Comparison of ENCODE assay signal across 2 cellular contexts in the genomic region with DNA sequence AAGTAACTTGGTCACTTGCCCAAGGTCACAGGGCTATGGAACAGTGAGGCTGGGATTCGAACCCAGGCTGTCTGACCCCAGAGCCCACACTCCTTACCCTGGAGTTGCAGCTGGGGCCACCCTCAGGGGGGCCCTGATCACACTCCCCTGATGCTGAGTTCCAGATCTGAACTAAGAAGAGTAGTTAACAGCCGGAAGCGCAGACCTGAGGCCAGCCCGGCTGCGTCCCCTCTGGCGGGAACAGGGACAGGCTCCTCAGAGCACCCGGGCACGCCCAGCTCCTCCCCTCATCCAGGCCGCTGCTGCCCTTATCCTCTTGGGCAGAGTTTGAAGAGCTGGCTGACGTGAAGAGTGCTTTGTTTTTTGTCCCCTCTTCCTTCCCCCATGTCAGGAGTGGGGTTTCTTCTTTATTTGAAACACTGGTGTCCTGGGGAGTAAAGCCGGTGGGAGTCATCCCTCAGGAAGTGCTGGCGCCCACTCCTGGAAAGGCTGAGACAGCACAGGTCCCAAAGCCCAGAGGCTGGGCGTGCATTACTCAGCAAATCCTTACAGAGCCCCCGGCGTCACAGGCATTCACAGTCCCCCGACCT.
A peak's percentile ranks its signal among the peaks of the same experiment; 100 is the strongest.
TF ChIP-seq lines count a peak whose summit lies in the region.

No MANE protein-coding gene starts in this region.

TF ChIP-seq in SK-N-SH treated with all-trans-retinoic acid at 6 μM for 48 hours, 23 proteins besides CTCF, POLR2A, EP300 and RAD21:
- no peak for TF ChIP-seq ESRRG (CRISPR knock-in tag; IDR thresholded peaks at IDR 0.05)
- no peak for TF ChIP-seq GLIS3 (CRISPR knock-in tag; IDR thresholded peaks at IDR 0.05)
- no peak for TF ChIP-seq PPARA (CRISPR knock-in tag; IDR thresholded peaks at IDR 0.05; ENCODE audit: borderline replicate concordance)
- TF ChIP-seq, protein P1, sequence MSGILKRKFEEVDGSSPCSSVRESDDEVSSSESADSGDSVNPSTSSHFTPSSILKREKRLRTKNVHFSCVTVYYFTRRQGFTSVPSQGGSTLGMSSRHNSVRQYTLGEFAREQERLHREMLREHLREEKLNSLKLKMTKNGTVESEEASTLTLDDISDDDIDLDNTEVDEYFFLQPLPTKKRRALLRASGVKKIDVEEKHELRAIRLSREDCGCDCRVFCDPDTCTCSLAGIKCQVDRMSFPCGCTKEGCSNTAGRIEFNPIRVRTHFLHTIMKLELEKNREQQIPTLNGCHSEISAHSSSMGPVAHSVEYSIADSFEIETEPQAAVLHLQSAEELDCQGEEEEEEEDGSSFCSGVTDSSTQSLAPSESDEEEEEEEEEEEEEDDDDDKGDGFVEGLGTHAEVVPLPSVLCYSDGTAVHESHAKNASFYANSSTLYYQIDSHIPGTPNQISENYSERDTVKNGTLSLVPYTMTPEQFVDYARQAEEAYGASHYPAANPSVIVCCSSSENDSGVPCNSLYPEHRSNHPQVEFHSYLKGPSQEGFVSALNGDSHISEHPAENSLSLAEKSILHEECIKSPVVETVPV (CRISPR knock-in tag; IDR thresholded peaks at IDR 0.05): no peak
- no peak for TF ChIP-seq ZC3H10 (CRISPR knock-in tag; IDR thresholded peaks at IDR 0.05)
- TF ChIP-seq, protein P2, sequence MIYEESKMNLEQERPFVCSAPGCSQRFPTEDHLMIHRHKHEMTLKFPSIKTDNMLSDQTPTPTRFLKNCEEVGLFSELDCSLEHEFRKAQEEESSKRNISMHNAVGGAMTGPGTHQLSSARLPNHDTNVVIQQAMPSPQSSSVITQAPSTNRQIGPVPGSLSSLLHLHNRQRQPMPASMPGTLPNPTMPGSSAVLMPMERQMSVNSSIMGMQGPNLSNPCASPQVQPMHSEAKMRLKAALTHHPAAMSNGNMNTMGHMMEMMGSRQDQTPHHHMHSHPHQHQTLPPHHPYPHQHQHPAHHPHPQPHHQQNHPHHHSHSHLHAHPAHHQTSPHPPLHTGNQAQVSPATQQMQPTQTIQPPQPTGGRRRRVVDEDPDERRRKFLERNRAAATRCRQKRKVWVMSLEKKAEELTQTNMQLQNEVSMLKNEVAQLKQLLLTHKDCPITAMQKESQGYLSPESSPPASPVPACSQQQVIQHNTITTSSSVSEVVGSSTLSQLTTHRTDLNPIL (CRISPR knock-in tag; IDR thresholded peaks at IDR 0.05; ENCODE audit: low read depth): no peak
- TF ChIP-seq ZNF565 (CRISPR knock-in tag; conservative IDR thresholded peaks at IDR 0.05; ENCODE audit: low read depth): no peak
- TF ChIP-seq RARB (CRISPR knock-in tag; IDR thresholded peaks at IDR 0.05): no peak
- no peak for TF ChIP-seq ARNTL (CRISPR knock-in tag; IDR thresholded peaks at IDR 0.05; ENCODE audit: borderline replicate concordance, low read depth)
- TF ChIP-seq, protein P3, sequence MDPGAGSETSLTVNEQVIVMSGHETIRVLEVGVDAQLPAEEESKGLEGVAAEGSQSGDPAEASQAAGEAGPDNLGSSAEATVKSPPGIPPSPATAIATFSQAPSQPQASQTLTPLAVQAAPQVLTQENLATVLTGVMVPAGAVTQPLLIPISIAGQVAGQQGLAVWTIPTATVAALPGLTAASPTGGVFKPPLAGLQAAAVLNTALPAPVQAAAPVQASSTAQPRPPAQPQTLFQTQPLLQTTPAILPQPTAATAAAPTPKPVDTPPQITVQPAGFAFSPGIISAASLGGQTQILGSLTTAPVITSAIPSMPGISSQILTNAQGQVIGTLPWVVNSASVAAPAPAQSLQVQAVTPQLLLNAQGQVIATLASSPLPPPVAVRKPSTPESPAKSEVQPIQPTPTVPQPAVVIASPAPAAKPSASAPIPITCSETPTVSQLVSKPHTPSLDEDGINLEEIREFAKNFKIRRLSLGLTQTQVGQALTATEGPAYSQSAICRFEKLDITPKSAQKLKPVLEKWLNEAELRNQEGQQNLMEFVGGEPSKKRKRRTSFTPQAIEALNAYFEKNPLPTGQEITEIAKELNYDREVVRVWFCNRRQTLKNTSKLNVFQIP (CRISPR knock-in tag; IDR thresholded peaks at IDR 0.05; ENCODE audit: borderline replicate concordance, low read depth): no peak
- TF ChIP-seq, protein P4, sequence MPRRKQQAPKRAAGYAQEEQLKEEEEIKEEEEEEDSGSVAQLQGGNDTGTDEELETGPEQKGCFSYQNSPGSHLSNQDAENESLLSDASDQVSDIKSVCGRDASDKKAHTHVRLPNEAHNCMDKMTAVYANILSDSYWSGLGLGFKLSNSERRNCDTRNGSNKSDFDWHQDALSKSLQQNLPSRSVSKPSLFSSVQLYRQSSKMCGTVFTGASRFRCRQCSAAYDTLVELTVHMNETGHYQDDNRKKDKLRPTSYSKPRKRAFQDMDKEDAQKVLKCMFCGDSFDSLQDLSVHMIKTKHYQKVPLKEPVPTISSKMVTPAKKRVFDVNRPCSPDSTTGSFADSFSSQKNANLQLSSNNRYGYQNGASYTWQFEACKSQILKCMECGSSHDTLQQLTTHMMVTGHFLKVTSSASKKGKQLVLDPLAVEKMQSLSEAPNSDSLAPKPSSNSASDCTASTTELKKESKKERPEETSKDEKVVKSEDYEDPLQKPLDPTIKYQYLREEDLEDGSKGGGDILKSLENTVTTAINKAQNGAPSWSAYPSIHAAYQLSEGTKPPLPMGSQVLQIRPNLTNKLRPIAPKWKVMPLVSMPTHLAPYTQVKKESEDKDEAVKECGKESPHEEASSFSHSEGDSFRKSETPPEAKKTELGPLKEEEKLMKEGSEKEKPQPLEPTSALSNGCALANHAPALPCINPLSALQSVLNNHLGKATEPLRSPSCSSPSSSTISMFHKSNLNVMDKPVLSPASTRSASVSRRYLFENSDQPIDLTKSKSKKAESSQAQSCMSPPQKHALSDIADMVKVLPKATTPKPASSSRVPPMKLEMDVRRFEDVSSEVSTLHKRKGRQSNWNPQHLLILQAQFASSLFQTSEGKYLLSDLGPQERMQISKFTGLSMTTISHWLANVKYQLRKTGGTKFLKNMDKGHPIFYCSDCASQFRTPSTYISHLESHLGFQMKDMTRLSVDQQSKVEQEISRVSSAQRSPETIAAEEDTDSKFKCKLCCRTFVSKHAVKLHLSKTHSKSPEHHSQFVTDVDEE (CRISPR knock-in tag; IDR thresholded peaks at IDR 0.05): no peak
- TF ChIP-seq ISL1 (CRISPR knock-in tag; IDR thresholded peaks at IDR 0.05): no peak
- TF ChIP-seq TCF4 (CRISPR knock-in tag; IDR thresholded peaks at IDR 0.05; ENCODE audit: borderline replicate concordance): no peak

TF ChIP-seq in HepG2, 621 proteins besides CTCF, POLR2A, EP300 and RAD21 (continues in another document):
- TF ChIP-seq NFE2L2 (IDR thresholded peaks at IDR 0.05; ENCODE audit: low read length) (peak; percentile 88), NFE2 (CRISPR knock-in tag; IDR thresholded peaks at IDR 0.05) (peak; percentile 87; the same call in 1 of the 2 replicates), RBM39 (IDR thresholded peaks at IDR 0.05; ENCODE audit: low read depth, low read length, poor library complexity, severe bottlenecking) (peak; percentile 66), RFXAP (CRISPR knock-in tag; IDR thresholded peaks at IDR 0.05; ENCODE audit: borderline replicate concordance) (0 out of 2 replicates have a peak, but pooled peaks have one; percentile 20), DNMT1 (CRISPR knock-in tag; IDR thresholded peaks at IDR 0.05) (no peak), MAFF (IDR thresholded peaks at IDR 0.05; ENCODE audit: low read depth, low read length) (peak; percentile 84), ZNF350 (CRISPR knock-in tag; IDR thresholded peaks at IDR 0.05; ENCODE audit: borderline replicate concordance, low read depth) (peak; percentile 13; the same call in 1 of the 2 replicates), THAP11 (CRISPR knock-in tag; IDR thresholded peaks at IDR 0.05) (peak; percentile 41; the same call in 1 of the 2 replicates), SMC3 (IDR thresholded peaks at IDR 0.05; ENCODE audit: low read length) (peak; percentile 47), ZSCAN31 (CRISPR knock-in tag; IDR thresholded peaks at IDR 0.05; ENCODE audit: low read depth) (0 out of 2 replicates have a peak, but pooled peaks have one; percentile 30), ZNF780A (CRISPR knock-in tag; IDR thresholded peaks at IDR 0.05) (no peak), SNAPC2 (CRISPR knock-in tag; IDR thresholded peaks at IDR 0.05) (no peak), MED1 (CRISPR knock-in tag; IDR thresholded peaks at IDR 0.05) (peak; percentile 42; the same call in 1 of the 2 replicates), NRL (CRISPR knock-in tag; IDR thresholded peaks at IDR 0.05; ENCODE audit: borderline replicate concordance) (peak; percentile 47; the same call in 1 of the 2 replicates), YY1 (IDR thresholded peaks at IDR 0.05; ENCODE audit: insufficient read depth, insufficient replicate concordance, low read depth, low read length) (peak; percentile 9), ZFY (CRISPR knock-in tag; IDR thresholded peaks at IDR 0.05) (peak; percentile 67; the same call in 1 of the 2 replicates), NCOA2 (CRISPR knock-in tag; IDR thresholded peaks at IDR 0.05) (no peak), NR2F6 (IDR thresholded peaks at IDR 0.05) (peak; percentile 29; the same call in 1 of the 2 replicates), NR2F6 (CRISPR knock-in tag; IDR thresholded peaks at IDR 0.05) (no peak), ZNF713 (CRISPR knock-in tag; IDR thresholded peaks at IDR 0.05) (no peak), PAF1 (CRISPR knock-in tag; IDR thresholded peaks at IDR 0.05) (no peak), ETV5 (CRISPR knock-in tag; IDR thresholded peaks at IDR 0.05; ENCODE audit: borderline replicate concordance) (peak; percentile 83; the same call in 1 of the 2 replicates), ZFX (CRISPR knock-in tag; IDR thresholded peaks at IDR 0.05; ENCODE audit: low read depth) (peak; percentile 67), ASH2L (IDR thresholded peaks at IDR 0.05; ENCODE audit: insufficient read length, low read depth, low read length) (peak; percentile 49)
- TF ChIP-seq, protein P5, sequence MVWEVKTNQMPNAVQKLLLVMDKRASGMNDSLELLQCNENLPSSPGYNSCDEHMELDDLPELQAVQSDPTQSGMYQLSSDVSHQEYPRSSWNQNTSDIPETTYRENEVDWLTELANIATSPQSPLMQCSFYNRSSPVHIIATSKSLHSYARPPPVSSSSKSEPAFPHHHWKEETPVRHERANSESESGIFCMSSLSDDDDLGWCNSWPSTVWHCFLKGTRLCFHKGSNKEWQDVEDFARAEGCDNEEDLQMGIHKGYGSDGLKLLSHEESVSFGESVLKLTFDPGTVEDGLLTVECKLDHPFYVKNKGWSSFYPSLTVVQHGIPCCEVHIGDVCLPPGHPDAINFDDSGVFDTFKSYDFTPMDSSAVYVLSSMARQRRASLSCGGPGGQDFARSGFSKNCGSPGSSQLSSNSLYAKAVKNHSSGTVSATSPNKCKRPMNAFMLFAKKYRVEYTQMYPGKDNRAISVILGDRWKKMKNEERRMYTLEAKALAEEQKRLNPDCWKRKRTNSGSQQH (CRISPR knock-in tag; IDR thresholded peaks at IDR 0.05; ENCODE audit: low read depth): peak; percentile 85; the same call in 1 of the 2 replicates
- TF ChIP-seq, protein P6, sequence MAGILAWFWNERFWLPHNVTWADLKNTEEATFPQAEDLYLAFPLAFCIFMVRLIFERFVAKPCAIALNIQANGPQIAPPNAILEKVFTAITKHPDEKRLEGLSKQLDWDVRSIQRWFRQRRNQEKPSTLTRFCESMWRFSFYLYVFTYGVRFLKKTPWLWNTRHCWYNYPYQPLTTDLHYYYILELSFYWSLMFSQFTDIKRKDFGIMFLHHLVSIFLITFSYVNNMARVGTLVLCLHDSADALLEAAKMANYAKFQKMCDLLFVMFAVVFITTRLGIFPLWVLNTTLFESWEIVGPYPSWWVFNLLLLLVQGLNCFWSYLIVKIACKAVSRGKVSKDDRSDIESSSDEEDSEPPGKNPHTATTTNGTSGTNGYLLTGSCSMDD (CRISPR knock-in tag; IDR thresholded peaks at IDR 0.05): no peak
- TF ChIP-seq, protein P7, sequence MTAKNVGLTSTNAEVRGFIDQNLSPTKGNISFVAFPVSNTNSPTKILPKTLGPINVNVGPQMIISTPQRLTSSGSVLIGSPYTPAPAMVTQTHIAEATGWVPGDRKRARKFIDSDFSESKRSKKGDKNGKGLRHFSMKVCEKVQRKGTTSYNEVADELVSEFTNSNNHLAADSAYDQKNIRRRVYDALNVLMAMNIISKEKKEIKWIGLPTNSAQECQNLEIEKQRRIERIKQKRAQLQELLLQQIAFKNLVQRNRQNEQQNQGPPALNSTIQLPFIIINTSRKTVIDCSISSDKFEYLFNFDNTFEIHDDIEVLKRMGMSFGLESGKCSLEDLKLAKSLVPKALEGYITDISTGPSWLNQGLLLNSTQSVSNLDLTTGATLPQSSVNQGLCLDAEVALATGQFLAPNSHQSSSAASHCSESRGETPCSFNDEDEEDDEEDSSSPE (CRISPR knock-in tag; IDR thresholded peaks at IDR 0.05): peak; percentile 13; the same call in 1 of the 2 replicates
- TF ChIP-seq, protein P8, sequence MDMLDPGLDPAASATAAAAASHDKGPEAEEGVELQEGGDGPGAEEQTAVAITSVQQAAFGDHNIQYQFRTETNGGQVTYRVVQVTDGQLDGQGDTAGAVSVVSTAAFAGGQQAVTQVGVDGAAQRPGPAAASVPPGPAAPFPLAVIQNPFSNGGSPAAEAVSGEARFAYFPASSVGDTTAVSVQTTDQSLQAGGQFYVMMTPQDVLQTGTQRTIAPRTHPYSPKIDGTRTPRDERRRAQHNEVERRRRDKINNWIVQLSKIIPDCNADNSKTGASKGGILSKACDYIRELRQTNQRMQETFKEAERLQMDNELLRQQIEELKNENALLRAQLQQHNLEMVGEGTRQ (IDR thresholded peaks at IDR 0.05; ENCODE audit: low read depth, low read length): no peak
- TF ChIP-seq, protein P8 (CRISPR knock-in tag; IDR thresholded peaks at IDR 0.05; ENCODE audit: borderline replicate concordance): no peak
- TF ChIP-seq, protein P9, sequence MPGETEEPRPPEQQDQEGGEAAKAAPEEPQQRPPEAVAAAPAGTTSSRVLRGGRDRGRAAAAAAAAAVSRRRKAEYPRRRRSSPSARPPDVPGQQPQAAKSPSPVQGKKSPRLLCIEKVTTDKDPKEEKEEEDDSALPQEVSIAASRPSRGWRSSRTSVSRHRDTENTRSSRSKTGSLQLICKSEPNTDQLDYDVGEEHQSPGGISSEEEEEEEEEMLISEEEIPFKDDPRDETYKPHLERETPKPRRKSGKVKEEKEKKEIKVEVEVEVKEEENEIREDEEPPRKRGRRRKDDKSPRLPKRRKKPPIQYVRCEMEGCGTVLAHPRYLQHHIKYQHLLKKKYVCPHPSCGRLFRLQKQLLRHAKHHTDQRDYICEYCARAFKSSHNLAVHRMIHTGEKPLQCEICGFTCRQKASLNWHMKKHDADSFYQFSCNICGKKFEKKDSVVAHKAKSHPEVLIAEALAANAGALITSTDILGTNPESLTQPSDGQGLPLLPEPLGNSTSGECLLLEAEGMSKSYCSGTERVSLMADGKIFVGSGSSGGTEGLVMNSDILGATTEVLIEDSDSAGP (CRISPR knock-in tag; IDR thresholded peaks at IDR 0.05; ENCODE audit: borderline replicate concordance): peak; percentile 29; the same call in 1 of the 2 replicates
- TF ChIP-seq, protein P10, sequence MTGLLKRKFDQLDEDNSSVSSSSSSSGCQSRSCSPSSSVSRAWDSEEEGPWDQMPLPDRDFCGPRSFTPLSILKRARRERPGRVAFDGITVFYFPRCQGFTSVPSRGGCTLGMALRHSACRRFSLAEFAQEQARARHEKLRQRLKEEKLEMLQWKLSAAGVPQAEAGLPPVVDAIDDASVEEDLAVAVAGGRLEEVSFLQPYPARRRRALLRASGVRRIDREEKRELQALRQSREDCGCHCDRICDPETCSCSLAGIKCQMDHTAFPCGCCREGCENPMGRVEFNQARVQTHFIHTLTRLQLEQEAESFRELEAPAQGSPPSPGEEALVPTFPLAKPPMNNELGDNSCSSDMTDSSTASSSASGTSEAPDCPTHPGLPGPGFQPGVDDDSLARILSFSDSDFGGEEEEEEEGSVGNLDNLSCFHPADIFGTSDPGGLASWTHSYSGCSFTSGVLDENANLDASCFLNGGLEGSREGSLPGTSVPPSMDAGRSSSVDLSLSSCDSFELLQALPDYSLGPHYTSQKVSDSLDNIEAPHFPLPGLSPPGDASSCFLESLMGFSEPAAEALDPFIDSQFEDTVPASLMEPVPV (CRISPR knock-in tag; IDR thresholded peaks at IDR 0.05): no peak
